In the genomic region with DNA sequence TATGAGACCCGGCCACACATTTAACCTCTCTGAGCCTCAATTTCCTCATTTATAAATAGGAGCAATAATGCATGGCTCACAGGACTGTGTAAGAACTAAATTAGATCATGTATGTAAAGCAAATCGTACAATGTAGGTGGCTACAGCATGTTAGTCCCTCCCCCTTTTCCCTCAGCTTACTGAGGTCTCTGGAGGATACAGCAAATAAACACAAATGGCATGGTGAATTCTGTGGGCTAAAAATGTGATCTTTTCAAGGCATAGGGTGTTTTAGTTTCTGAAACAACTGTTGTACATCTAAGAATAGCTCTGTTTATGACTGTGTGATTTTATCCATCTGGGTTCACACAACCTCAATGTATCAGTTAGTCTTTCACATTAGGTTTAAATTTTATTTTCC, we compare ENCODE assay signal across 1 cellular context.
A peak's percentile ranks its signal among the peaks of the same experiment; 100 is the strongest.
TF ChIP-seq lines count a peak whose summit lies in the region.

No MANE protein-coding gene starts in this region.

TF ChIP-seq in GM12878, 131 proteins besides CTCF, POLR2A, EP300 and RAD21 (continued from another document):
- TF ChIP-seq ZZZ3 (IDR thresholded peaks at IDR 0.05; ENCODE audit: control insufficient read depth, insufficient read length, low read depth) (no peak), BMI1 (IDR thresholded peaks at IDR 0.05; ENCODE audit: borderline replicate concordance) (no peak), SIN3A (IDR thresholded peaks at IDR 0.05; ENCODE audit: low read depth, low read length) (no peak), ATF7 (IDR thresholded peaks at IDR 0.05; ENCODE audit: low read depth) (no peak), MEF2B (IDR thresholded peaks at IDR 0.05; ENCODE audit: partially characterized antibody, poor library complexity, severe bottlenecking) (peak; percentile 86), BHLHE40 (IDR thresholded peaks at IDR 0.05; ENCODE audit: borderline replicate concordance in 1 of 2, low read depth in 2 of 2, low read length in 1 of 2) (no peak)
- TF ChIP-seq, protein P1, sequence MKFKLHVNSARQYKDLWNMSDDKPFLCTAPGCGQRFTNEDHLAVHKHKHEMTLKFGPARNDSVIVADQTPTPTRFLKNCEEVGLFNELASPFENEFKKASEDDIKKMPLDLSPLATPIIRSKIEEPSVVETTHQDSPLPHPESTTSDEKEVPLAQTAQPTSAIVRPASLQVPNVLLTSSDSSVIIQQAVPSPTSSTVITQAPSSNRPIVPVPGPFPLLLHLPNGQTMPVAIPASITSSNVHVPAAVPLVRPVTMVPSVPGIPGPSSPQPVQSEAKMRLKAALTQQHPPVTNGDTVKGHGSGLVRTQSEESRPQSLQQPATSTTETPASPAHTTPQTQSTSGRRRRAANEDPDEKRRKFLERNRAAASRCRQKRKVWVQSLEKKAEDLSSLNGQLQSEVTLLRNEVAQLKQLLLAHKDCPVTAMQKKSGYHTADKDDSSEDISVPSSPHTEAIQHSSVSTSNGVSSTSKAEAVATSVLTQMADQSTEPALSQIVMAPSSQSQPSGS (IDR thresholded peaks at IDR 0.05; ENCODE audit: low read length), result 0 out of 2 replicates have a peak, but pooled peaks have one; percentile 31
- TF ChIP-seq, protein P2, sequence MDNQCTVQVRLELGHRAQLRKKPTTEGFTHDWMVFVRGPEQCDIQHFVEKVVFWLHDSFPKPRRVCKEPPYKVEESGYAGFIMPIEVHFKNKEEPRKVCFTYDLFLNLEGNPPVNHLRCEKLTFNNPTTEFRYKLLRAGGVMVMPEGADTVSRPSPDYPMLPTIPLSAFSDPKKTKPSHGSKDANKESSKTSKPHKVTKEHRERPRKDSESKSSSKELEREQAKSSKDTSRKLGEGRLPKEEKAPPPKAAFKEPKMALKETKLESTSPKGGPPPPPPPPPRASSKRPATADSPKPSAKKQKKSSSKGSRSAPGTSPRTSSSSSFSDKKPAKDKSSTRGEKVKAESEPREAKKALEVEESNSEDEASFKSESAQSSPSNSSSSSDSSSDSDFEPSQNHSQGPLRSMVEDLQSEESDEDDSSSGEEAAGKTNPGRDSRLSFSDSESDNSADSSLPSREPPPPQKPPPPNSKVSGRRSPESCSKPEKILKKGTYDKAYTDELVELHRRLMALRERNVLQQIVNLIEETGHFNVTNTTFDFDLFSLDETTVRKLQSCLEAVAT (IDR thresholded peaks at IDR 0.05), result no peak
- TF ChIP-seq, protein P3, sequence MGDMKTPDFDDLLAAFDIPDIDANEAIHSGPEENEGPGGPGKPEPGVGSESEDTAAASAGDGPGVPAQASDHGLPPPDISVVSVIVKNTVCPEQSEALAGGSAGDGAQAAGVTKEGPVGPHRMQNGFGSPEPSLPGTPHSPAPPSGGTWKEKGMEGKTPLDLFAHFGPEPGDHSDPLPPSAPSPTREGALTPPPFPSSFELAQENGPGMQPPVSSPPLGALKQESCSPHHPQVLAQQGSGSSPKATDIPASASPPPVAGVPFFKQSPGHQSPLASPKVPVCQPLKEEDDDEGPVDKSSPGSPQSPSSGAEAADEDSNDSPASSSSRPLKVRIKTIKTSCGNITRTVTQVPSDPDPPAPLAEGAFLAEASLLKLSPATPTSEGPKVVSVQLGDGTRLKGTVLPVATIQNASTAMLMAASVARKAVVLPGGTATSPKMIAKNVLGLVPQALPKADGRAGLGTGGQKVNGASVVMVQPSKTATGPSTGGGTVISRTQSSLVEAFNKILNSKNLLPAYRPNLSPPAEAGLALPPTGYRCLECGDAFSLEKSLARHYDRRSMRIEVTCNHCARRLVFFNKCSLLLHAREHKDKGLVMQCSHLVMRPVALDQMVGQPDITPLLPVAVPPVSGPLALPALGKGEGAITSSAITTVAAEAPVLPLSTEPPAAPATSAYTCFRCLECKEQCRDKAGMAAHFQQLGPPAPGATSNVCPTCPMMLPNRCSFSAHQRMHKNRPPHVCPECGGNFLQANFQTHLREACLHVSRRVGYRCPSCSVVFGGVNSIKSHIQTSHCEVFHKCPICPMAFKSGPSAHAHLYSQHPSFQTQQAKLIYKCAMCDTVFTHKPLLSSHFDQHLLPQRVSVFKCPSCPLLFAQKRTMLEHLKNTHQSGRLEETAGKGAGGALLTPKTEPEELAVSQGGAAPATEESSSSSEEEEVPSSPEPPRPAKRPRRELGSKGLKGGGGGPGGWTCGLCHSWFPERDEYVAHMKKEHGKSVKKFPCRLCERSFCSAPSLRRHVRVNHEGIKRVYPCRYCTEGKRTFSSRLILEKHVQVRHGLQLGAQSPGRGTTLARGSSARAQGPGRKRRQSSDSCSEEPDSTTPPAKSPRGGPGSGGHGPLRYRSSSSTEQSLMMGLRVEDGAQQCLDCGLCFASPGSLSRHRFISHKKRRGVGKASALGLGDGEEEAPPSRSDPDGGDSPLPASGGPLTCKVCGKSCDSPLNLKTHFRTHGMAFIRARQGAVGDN (IDR thresholded peaks at IDR 0.05), result 0 out of 2 replicates have a peak, but pooled peaks have one; percentile 21
